8 cellular contexts compared by ENCODE assay signal in the genomic region with DNA sequence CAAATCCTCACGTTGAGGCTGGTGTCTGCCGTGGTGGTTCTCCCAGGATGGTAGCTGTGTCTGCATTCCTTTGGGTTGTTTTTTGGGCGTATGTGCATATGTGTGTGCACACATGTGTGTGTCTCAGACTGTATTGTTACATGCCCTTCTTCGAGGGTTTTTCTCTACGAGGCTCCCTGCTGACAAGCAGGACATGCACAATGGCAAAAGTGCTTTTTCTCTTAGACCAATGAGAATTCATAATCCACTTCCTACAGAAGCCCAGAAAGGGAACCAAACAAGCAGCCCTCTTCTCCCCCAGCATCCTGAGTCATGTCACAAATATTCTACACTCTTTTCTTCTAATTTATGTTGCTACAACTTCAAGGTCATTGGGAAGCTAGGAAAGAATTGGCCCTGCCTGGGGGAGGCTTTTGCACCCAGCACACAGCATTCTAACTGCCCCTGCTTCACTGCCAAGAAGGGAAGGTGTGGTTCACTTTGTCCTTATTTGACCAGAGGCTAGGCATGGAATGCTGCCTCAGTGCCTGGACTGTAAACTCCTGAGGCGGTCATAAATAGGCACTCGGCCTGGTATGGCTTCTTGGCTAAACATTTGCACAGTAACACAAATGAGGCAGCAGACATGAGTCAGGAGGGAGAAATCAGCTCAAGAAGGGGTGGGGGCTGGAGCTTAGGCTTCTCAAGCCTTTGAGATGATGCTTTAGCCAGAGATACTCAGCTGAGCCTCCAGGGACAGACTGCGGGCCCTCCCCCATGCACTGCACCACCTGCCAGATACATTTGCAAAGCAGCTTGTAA.
DNase-seq lines count a peak whose midpoint lies in the region; FAIRE-seq and TF ChIP-seq lines count a peak whose summit lies in the region.

No MANE protein-coding gene starts in this region.

- TF ChIP-seq CTCF in AG09319 (IDR thresholded peaks at IDR 0.05; ENCODE audit: low read depth, low read length), result no peak
- TF ChIP-seq CTCF in left ventricle myocardium inferior (IDR thresholded peaks at IDR 0.05; ENCODE audit: borderline replicate concordance), result no peak
- TF ChIP-seq CTCF in smooth muscle cell (IDR thresholded peaks at IDR 0.05; ENCODE audit: borderline replicate concordance, insufficient read depth, poor library complexity, severe bottlenecking), result no peak

- H3K4me3 ChIP-seq in left ventricle myocardium inferior (no peak overlapping the region), smooth muscle cell (no peak overlapping the region)

- H3K4me2 ChIP-seq in smooth muscle cell, result peak overlapping the region; percentile 66

- intact Hi-C loops in left ventricle myocardium inferior (cut with micrococcal nuclease), result no loop called here

- H3K27ac ChIP-seq in left ventricle myocardium inferior (replicated peaks) (peak overlapping the region; percentile 77), smooth muscle cell (ENCODE audit: low read depth) (peak overlapping the region; percentile 88)

- peak; percentile 99 for DNase-seq in AG09319 (ENCODE audit: extremely low read depth, low read depth)
- peak; percentile 70 for DNase-seq in HTR-8/SVneo (ENCODE audit: insufficient read length, low spot score)
- DNase-seq in UCSD-AML1 (lab: John Stamatoyannopoulos, UW; ENCODE audit: unreplicated experiment), result peak; percentile 27
- peak; percentile 25 for DNase-seq in left ventricle myocardium inferior
- no peak for DNase-seq in smooth muscle cell (lab: John Stamatoyannopoulos, UW; ENCODE audit: unreplicated experiment)
- DNase-seq in HT-29 (ENCODE audit: low spot score), result no peak
- DNase-seq in GM19238 (ENCODE audit: insufficient read length, low spot score), result no peak
- no peak for DNase-seq in HuH-7.5 (ENCODE audit: low spot score)

- no peak overlapping the region for H2AFZ ChIP-seq in smooth muscle cell (ENCODE audit: low read depth)

- peaks cover 45% of the 10 kb centered on the region for H3K4me1 ChIP-seq in left ventricle myocardium inferior
- peaks cover 33% of the 10 kb centered on the region for H3K4me1 ChIP-seq in smooth muscle cell (ENCODE audit: low read depth)

- no peak overlapping the region for H3K9ac ChIP-seq in smooth muscle cell (ENCODE audit: low read depth)

- FAIRE-seq in HTR-8/SVneo (lab: Jason Lieb, UNC), result peak; percentile 88

- H3K36me3 ChIP-seq in left ventricle myocardium inferior (no peaks in the 10 kb centered on the region), smooth muscle cell (ENCODE audit: low read depth) (no peaks in the 10 kb centered on the region)

- no peaks in the 10 kb centered on the region for H4K20me1 ChIP-seq in smooth muscle cell (ENCODE audit: low read depth)

- H3K27me3 ChIP-seq in left ventricle myocardium inferior (ENCODE audit: low read depth), result no peaks in the 10 kb centered on the region
- no peaks in the 10 kb centered on the region for H3K27me3 ChIP-seq in smooth muscle cell (ENCODE audit: low read depth)

- peaks cover 12% of the 10 kb centered on the region for H3F3A ChIP-seq in smooth muscle cell (ENCODE audit: low read depth)

- 27% methylated on average over 8 of the region's 8 CpGs for WGBS in smooth muscle cell (ENCODE audit: low lambda C conversion rate)

- H3K9me3 ChIP-seq in left ventricle myocardium inferior (replicated peaks) (no peaks in the 10 kb centered on the region), smooth muscle cell (replicated peaks; ENCODE audit: low read depth) (no peaks in the 10 kb centered on the region)

- no peaks in the 10 kb centered on the region for H3K79me2 ChIP-seq in smooth muscle cell (ENCODE audit: low read depth)

Comparison
In these comparisons a context has a peak if more than half of its experiments do, and no peak if none do; other contexts are left out.
1. DNase-seq: peak in AG09319 (single experiment), HTR-8/SVneo (single experiment), UCSD-AML1 (single experiment) and left ventricle myocardium inferior (single experiment); none in smooth muscle cell (single experiment), HT-29 (single experiment), GM19238 (single experiment) and HuH-7.5 (single experiment).